Comparison of ENCODE assay signal across 14 cellular contexts in genomic region chr1:173355281-173356031, GRCh38.
DNase-seq lines count a peak whose midpoint lies in the region; ATAC-seq, FAIRE-seq and TF ChIP-seq lines count a peak whose summit lies in the region.
"Had no signal": no experiment of that assay in that cellular context is flagged by ENCODE, and none has a peak within 500 bp of the region (broad histone marks: within the 10 kb centered on the region; RNA-seq: fewer than 3 reads in every experiment).

No MANE protein-coding gene starts in this region.

- CTCF ChIA-PET in A673 (lab: Charles Lee), result no interaction called here

- DNase-seq in GM10266 (ENCODE audit: extremely low spot score), result peak; percentile 23
- DNase-seq in astrocyte (ENCODE audit: low read depth), result peak; percentile 64
- DNase-seq in activated naive CD4-positive, alpha-beta T cell treated with Interleukin-2 at 50 U/mL for 16 hours, result no peak
- no peak for DNase-seq in midbrain (lab: John Stamatoyannopoulos, UW)
- no peak for DNase-seq in A673 (ENCODE audit: low spot score)
- DNase-seq: central memory CD4-positive, alpha-beta T cell; PC-3; stimulated activated CD4-positive, alpha-beta T cell treated with anti-CD3 and anti-CD28 coated beads, Interleukin-2, amount 100 ng/mL, for 48 hours had no signal

- H3K27me3 Mint-ChIP-seq in astrocyte (ENCODE audit: low read depth, unreplicated experiment), result no peaks in the 10 kb centered on the region

- no peaks in the 10 kb centered on the region for H3K27me3 ChIP-seq in astrocyte (ENCODE audit: insufficient read depth, low read length)
- H3K27me3 ChIP-seq in A673 (replicated peaks; ENCODE audit: insufficient read depth, low read depth, low read length, poor library complexity), result no peaks in the 10 kb centered on the region

- peaks cover 12% of the 10 kb centered on the region for H3K4me1 Mint-ChIP-seq in astrocyte (ENCODE audit: low read depth, unreplicated experiment)
- H3K4me1 Mint-ChIP-seq: nephron had no signal

- H3K36me3 ChIP-seq in astrocyte (ENCODE audit: insufficient read depth, low read length) (no peaks in the 10 kb centered on the region), A673 (ENCODE audit: insufficient read depth, low read length, poor library complexity, severe bottlenecking) (no peaks in the 10 kb centered on the region)

- H2AFZ ChIP-seq in astrocyte (ENCODE audit: low read depth, low read length), result no peak overlapping the region
- H2AFZ ChIP-seq: GM23338 had no signal

- H3K36me3 Mint-ChIP-seq in astrocyte (ENCODE audit: low read depth, unreplicated experiment), result peaks cover 2% of the 10 kb centered on the region

- H3K27ac ChIP-seq in astrocyte (ENCODE audit: low read depth, low read length) (no peak overlapping the region), A673 (ENCODE audit: low read depth, low read length, poor library complexity, severe bottlenecking) (no peak overlapping the region)
- H3K27ac ChIP-seq: C4-2B had no signal

- no peaks in the 10 kb centered on the region for H3K9me3 ChIP-seq in astrocyte (ENCODE audit: insufficient read depth, low read depth, low read length)
- H3K9me3 ChIP-seq in A673 (ENCODE audit: low read depth, low read length, poor library complexity, severe bottlenecking), result no peaks in the 10 kb centered on the region

- H4K20me1 ChIP-seq in astrocyte (ENCODE audit: insufficient read depth, low read length), result no peaks in the 10 kb centered on the region

- H3K4me1 ChIP-seq in astrocyte (ENCODE audit: insufficient read depth, low read length), result no peaks in the 10 kb centered on the region
- no peaks in the 10 kb centered on the region for H3K4me1 ChIP-seq in A673 (ENCODE audit: insufficient read depth, low read length, poor library complexity, severe bottlenecking)

- intact Hi-C loops in A673 (cut with micrococcal nuclease; ENCODE audit: unreplicated experiment), result no loop called here

- BruUV-seq in A673 (replicated peaks; lab: Mats Ljungman, UMichigan), result no TSS peak

- FAIRE-seq in astrocyte (lab: Jason Lieb, UNC), result no peak

- H3K4me2 ChIP-seq in astrocyte (ENCODE audit: low read length), result peak overlapping the region; percentile 13
- H3K4me2 ChIP-seq: GM23338 had no signal

- peaks cover 7% of the 10 kb centered on the region for H3K9me3 Mint-ChIP-seq in astrocyte (ENCODE audit: unreplicated experiment)

- POLR2A ChIA-PET in A673 (lab: Charles Lee; ENCODE audit: low non-redundant PET), result no interaction called here

- no peaks in the 10 kb centered on the region for H3K79me2 ChIP-seq in astrocyte (ENCODE audit: insufficient read depth, low read length)

- H3K9ac ChIP-seq in astrocyte (ENCODE audit: low read length), result no peak overlapping the region

- no peak for TF ChIP-seq CTCF in GM10266 (IDR thresholded peaks at IDR 0.05; ENCODE audit: control insufficient read depth, insufficient read depth, low read depth, missing control alignments)
- TF ChIP-seq CTCF in astrocyte (IDR thresholded peaks at IDR 0.05; ENCODE audit: insufficient read depth, low read depth, low read length), result no peak
- TF ChIP-seq CTCF in A673 (conservative IDR thresholded peaks at IDR 0.05; ENCODE audit: low read depth, low read length), result no peak

- H3K27ac Mint-ChIP-seq in astrocyte (ENCODE audit: unreplicated experiment), result no peak overlapping the region
- H3K27ac Mint-ChIP-seq: GM23338, nephron had no signal

- no peak overlapping the region for H3K4me3 ChIP-seq in astrocyte (ENCODE audit: insufficient read depth, low read depth, low read length)
- no peak overlapping the region for H3K4me3 ChIP-seq in A673 (ENCODE audit: low read depth, low read length, poor library complexity, severe bottlenecking)
- H3K4me3 ChIP-seq: GM23338 had no signal

- ATAC-seq in GM19452 (IDR thresholded peaks at IDR 0.05; ENCODE audit: unreplicated experiment) (peak; percentile 54), HG03159 (IDR thresholded peaks at IDR 0.05; ENCODE audit: unreplicated experiment) (peak; percentile 64), GM19455 (IDR thresholded peaks at IDR 0.05; ENCODE audit: unreplicated experiment) (no peak)
- ATAC-seq: GM23338, PC-3 had no signal

- H3K4me3 Mint-ChIP-seq in astrocyte (ENCODE audit: unreplicated experiment), result no peak overlapping the region
- H3K4me3 Mint-ChIP-seq: GM23338, nephron had no signal

Comparison
In these comparisons a context has a peak if more than half of its experiments do, and no peak if none do; other contexts are left out.
1. DNase-seq: peak in GM10266 (single experiment) and astrocyte (single experiment); none in activated naive CD4-positive, alpha-beta T cell treated with Interleukin-2 at 50 U/mL for 16 hours (single experiment), midbrain (single experiment) and A673 (single experiment).